ENCODE assay signal across 9 cellular contexts in genomic region chr6:132763269-132763668, GRCh38. TPM values are rescaled to one million over a fixed set of nuclear protein-coding genes. Genes with fewer than 3 reads are reported as not detected.
DNase-seq lines count a peak whose midpoint lies in the region; ATAC-seq and TF ChIP-seq lines count a peak whose summit lies in the region.
"Had no signal": no experiment of that assay in that cellular context is flagged by ENCODE, and none has a peak within 500 bp of the region (broad histone marks: within the 10 kb centered on the region; RNA-seq: fewer than 3 reads in every experiment).

No MANE protein-coding gene starts in this region.

- H3K36me3 Mint-ChIP-seq in CD8-positive, alpha-beta memory T cell, result peaks cover 3 to 26% (median 4%) of the 10 kb centered on the region in 3 donors
- peaks cover 4% of the 10 kb centered on the region for H3K36me3 Mint-ChIP-seq in activated CD8-positive, alpha-beta T cell treated with anti-CD3 and anti-CD28 coated beads for 36 hours (ENCODE audit: low read depth)
- H3K36me3 Mint-ChIP-seq in H9 (ENCODE audit: insufficient read depth in 1 of 3, low read depth in 3 of 3), result no peaks in the 10 kb centered on the region

- H2BK5ac ChIP-seq in mesenchymal stem cell (ENCODE audit: low read depth, low read length, poor library complexity, severe bottlenecking) (no peak overlapping the region), H9 (ENCODE audit: insufficient read length, low read length) (no peak overlapping the region)

- peak overlapping the region; percentile 46 for H3K4me3 ChIP-seq in CD8-positive, alpha-beta memory T cell (ENCODE audit: low read length)
- no peak overlapping the region for H3K4me3 ChIP-seq in mesenchymal stem cell (ENCODE audit: insufficient read depth in 1 of 2, low read depth in 1 of 2, low read length in 2 of 2)

- H3K9ac ChIP-seq in mesenchymal stem cell (ENCODE audit: low read length) (no peak overlapping the region), H9 (ENCODE audit: extremely low read depth, insufficient read length, low read length) (no peak overlapping the region)

- no peak overlapping the region for H3K4me2 ChIP-seq in mesenchymal stem cell (ENCODE audit: low read length, poor library complexity, severe bottlenecking)
- H3K4me2 ChIP-seq in H9 (ENCODE audit: insufficient read depth, insufficient read length, low read length), result no peak overlapping the region

- no peak overlapping the region for H2BK15ac ChIP-seq in mesenchymal stem cell (ENCODE audit: low read depth, poor library complexity, severe bottlenecking)
- no peak overlapping the region for H2BK15ac ChIP-seq in H9 (ENCODE audit: low read depth, low read length)

- H2AFZ ChIP-seq in mesenchymal stem cell (ENCODE audit: low read depth, low read length) (peak overlapping the region; percentile 53), H9 (ENCODE audit: low read length) (no peak overlapping the region)

- H3K4me1 ChIP-seq in CD8-positive, alpha-beta memory T cell (ENCODE audit: insufficient read depth, low read length), result peaks cover 26% of the 10 kb centered on the region
- H3K4me1 ChIP-seq in mesenchymal stem cell (ENCODE audit: control insufficient read depth, insufficient read depth, low read depth, low read length) (peaks cover 8% of the 10 kb centered on the region), H9 (ENCODE audit: insufficient read depth, low read length) (no peaks in the 10 kb centered on the region)

- TF ChIP-seq CTCF in activated CD8-positive, alpha-beta T cell treated with anti-CD3 and anti-CD28 coated beads for 36 hours (IDR thresholded peaks at IDR 0.05), result no peak
- no peak for TF ChIP-seq CTCF in H9 (conservative IDR thresholded peaks at IDR 0.05)

- H3K56ac ChIP-seq in H9 (ENCODE audit: insufficient read length, low read depth, low read length), result no peak overlapping the region

- H3K27me3 ChIP-seq in CD8-positive, alpha-beta memory T cell (ENCODE audit: insufficient read depth, low read length, poor library complexity, severe bottlenecking), result no peaks in the 10 kb centered on the region
- no peaks in the 10 kb centered on the region for H3K27me3 ChIP-seq in mesenchymal stem cell (ENCODE audit: control insufficient read depth in 1 of 2, insufficient read depth in 1 of 2, low read length in 2 of 2)
- no peaks in the 10 kb centered on the region for H3K27me3 ChIP-seq in H9 (ENCODE audit: insufficient read depth, low read length)

- no peak overlapping the region for H3K18ac ChIP-seq in mesenchymal stem cell (ENCODE audit: low read depth in 1 of 2, low read length in 2 of 2)
- H3K18ac ChIP-seq in H9 (ENCODE audit: insufficient read length, low read depth, low read length), result no peak overlapping the region

- CTCF ChIA-PET in CD8-positive, alpha-beta memory T cell (lab: Charles Lee), result interaction anchor here (0.8 to 2.3 kb wide), 9 partner anchors 11 to 250 kb away, joined by 3 to 19 read pairs (median 3); partner anchors contain the start of genes SLC18B1 and STX7
- CTCF ChIA-PET in activated CD8-positive, alpha-beta T cell treated with anti-CD3 and anti-CD28 coated beads for 36 hours (lab: Charles Lee), result interaction anchor here (1.0 to 10.0 kb wide), 11 partner anchors 10 to 484 kb away, joined by 3 to 69 read pairs (median 4); partner anchors contain the start of genes SLC18B1 and STX7

- H3K79me2 ChIP-seq in H9 (ENCODE audit: insufficient read depth, low read length), result no peaks in the 10 kb centered on the region

- whole genome bisulfite sequencing in mesenchymal stem cell, result 73% methylated on average over 2 of the region's 2 CpGs
- WGBS in H9 (ENCODE audit: extremely low coverage, insufficient read length, low lambda C conversion rate), result no CpG with 5 or more reads among the region's 2 CpGs

- H4K91ac ChIP-seq in mesenchymal stem cell (ENCODE audit: low read length), result no peak overlapping the region
- no peak overlapping the region for H4K91ac ChIP-seq in H9 (ENCODE audit: insufficient read length, low read depth, low read length)

- H3K4me1 Mint-ChIP-seq in CD8-positive, alpha-beta memory T cell, result peaks cover 40 to 61% (median 53%) of the 10 kb centered on the region in 3 donors
- peaks cover 44% of the 10 kb centered on the region for H3K4me1 Mint-ChIP-seq in activated CD8-positive, alpha-beta T cell treated with anti-CD3 and anti-CD28 coated beads for 36 hours (ENCODE audit: low read depth)
- H3K4me1 Mint-ChIP-seq in H9, result no peaks in the 10 kb centered on the region; a peak in 1 of 4 replicates

- peak overlapping the region; percentile 34 to 99 (median 86) for H3K27ac Mint-ChIP-seq in CD8-positive, alpha-beta memory T cell
- peak overlapping the region; percentile 82 for H3K27ac Mint-ChIP-seq in activated CD8-positive, alpha-beta T cell treated with anti-CD3 and anti-CD28 coated beads for 36 hours
- peak overlapping the region in 1 of 3 experiments; percentile 78; a peak in 1 of 7 replicates for H3K27ac Mint-ChIP-seq in H9

- H3K4me3 Mint-ChIP-seq in CD8-positive, alpha-beta memory T cell, result peak overlapping the region; percentile 80 to 92 (median 85)
- peak overlapping the region; percentile 73 for H3K4me3 Mint-ChIP-seq in activated CD8-positive, alpha-beta T cell treated with anti-CD3 and anti-CD28 coated beads for 36 hours
- H3K4me3 Mint-ChIP-seq in H9, result no peak overlapping the region

- peak; percentile 18 to 72 (median 55) for DNase-seq in CD8-positive, alpha-beta memory T cell
- DNase-seq in HT1080 (ENCODE audit: low read depth), result peak; percentile 22
- DNase-seq in activated CD8-positive, alpha-beta T cell treated with anti-CD3 and anti-CD28 coated beads for 36 hours, result peak; percentile 76
- DNase-seq in mesenchymal stem cell, result peak; percentile 45
- no peak for DNase-seq in H9
- no peak for DNase-seq in NCI-H774 (lab: John Stamatoyannopoulos, UW)
- DNase-seq in NCI-H524 treated with DMSO at 0.1 percent for 48 hours (lab: John Stamatoyannopoulos, UW), result no peak

- H2AK5ac ChIP-seq in mesenchymal stem cell (ENCODE audit: low read length, severe bottlenecking), result peak overlapping the region; percentile 67
- H2AK5ac ChIP-seq in H9 (ENCODE audit: insufficient read length, low read length), result no peak overlapping the region

- H2BK20ac ChIP-seq in H9 (ENCODE audit: low read depth, low read length, poor library complexity, severe bottlenecking), result no peak overlapping the region

- no peak overlapping the region for H3K4ac ChIP-seq in mesenchymal stem cell (ENCODE audit: low read depth in 1 of 2, low read length in 2 of 2)
- no peak overlapping the region for H3K4ac ChIP-seq in H9 (ENCODE audit: low read depth, low read length)

- no peaks in the 10 kb centered on the region for H3K36me3 ChIP-seq in CD8-positive, alpha-beta memory T cell (ENCODE audit: insufficient read depth, low read length)
- no peaks in the 10 kb centered on the region for H3K36me3 ChIP-seq in mesenchymal stem cell (ENCODE audit: control insufficient read depth in 1 of 2, insufficient read depth in 2 of 2, low read depth in 1 of 2, low read length in 2 of 2)

- no peaks in the 10 kb centered on the region for H4K20me1 ChIP-seq in H9 (ENCODE audit: control insufficient read depth, insufficient read depth, insufficient read length)

- H2BK120ac ChIP-seq in mesenchymal stem cell (ENCODE audit: low read depth, low read length), result no peak overlapping the region
- H2BK120ac ChIP-seq in H9 (ENCODE audit: low read depth, low read length, poor library complexity, severe bottlenecking), result no peak overlapping the region

- POLR2A ChIA-PET in CD8-positive, alpha-beta memory T cell (lab: Charles Lee), result interaction anchor here (0.5 to 3.7 kb wide), 7 partner anchors 12 to 250 kb away, joined by 3 to 21 read pairs (median 6); partner anchors contain the start of genes RPS12 and STX7
- POLR2A ChIA-PET in activated CD8-positive, alpha-beta T cell treated with anti-CD3 and anti-CD28 coated beads for 36 hours (lab: Charles Lee), result interaction anchor here (0.5 to 6.6 kb wide), 6 partner anchors 26 to 93 kb away, joined by 3 to 31 read pairs (median 8); partner anchors contain the start of genes RPS12 and SLC18B1

- no peak overlapping the region for H4K5ac ChIP-seq in H9 (ENCODE audit: insufficient read length, low read depth, low read length)

- H3K27me3 Mint-ChIP-seq in CD8-positive, alpha-beta memory T cell, result no peaks in the 10 kb centered on the region
- no peaks in the 10 kb centered on the region for H3K27me3 Mint-ChIP-seq in activated CD8-positive, alpha-beta T cell treated with anti-CD3 and anti-CD28 coated beads for 36 hours
- no peaks in the 10 kb centered on the region for H3K27me3 Mint-ChIP-seq in H9 (ENCODE audit: low read depth)

- H3K9me3 ChIP-seq in CD8-positive, alpha-beta memory T cell (ENCODE audit: low read length), result no peaks in the 10 kb centered on the region
- H3K9me3 ChIP-seq in mesenchymal stem cell (ENCODE audit: control insufficient read depth, low read length), result no peaks in the 10 kb centered on the region
- no peaks in the 10 kb centered on the region for H3K9me3 ChIP-seq in H9 (ENCODE audit: control insufficient read depth, low read depth, low read length)

- no peak overlapping the region for H3K27ac ChIP-seq in CD8-positive, alpha-beta memory T cell (ENCODE audit: low read depth, low read length)
- H3K27ac ChIP-seq in mesenchymal stem cell (ENCODE audit: low read length, poor library complexity, severe bottlenecking) (peak overlapping the region; percentile 67), H9 (ENCODE audit: insufficient read length, low read depth, low read length) (no peak overlapping the region)

- H3K14ac ChIP-seq in mesenchymal stem cell (ENCODE audit: low read length in 2 of 2), result no peak overlapping the region
- no peak overlapping the region for H3K14ac ChIP-seq in H9 (ENCODE audit: insufficient read depth, low read length)

- H3K79me1 ChIP-seq in mesenchymal stem cell (replicated peaks; ENCODE audit: low read length, poor library complexity, severe bottlenecking) (no peaks in the 10 kb centered on the region), H9 (ENCODE audit: insufficient read depth, low read depth, low read length, poor library complexity, severe bottlenecking) (no peaks in the 10 kb centered on the region)

- no peaks in the 10 kb centered on the region for H3K9me3 Mint-ChIP-seq in CD8-positive, alpha-beta memory T cell
- H3K9me3 Mint-ChIP-seq in activated CD8-positive, alpha-beta T cell treated with anti-CD3 and anti-CD28 coated beads for 36 hours, result no peaks in the 10 kb centered on the region
- H3K9me3 Mint-ChIP-seq in H9, result no peaks in the 10 kb centered on the region; a peak in 1 of 5 replicates

- intact Hi-C loops in activated CD8-positive, alpha-beta T cell treated with anti-CD3 and anti-CD28 coated beads for 36 hours (cut with micrococcal nuclease), result loop anchor here (5.0 kb wide), 1 partner anchor 231 kb away; no protein-coding TSS in a partner anchor

- H4K8ac ChIP-seq in mesenchymal stem cell (ENCODE audit: low read length) (no peak overlapping the region), H9 (replicated peaks; ENCODE audit: insufficient read length, low read depth, low read length) (no peak overlapping the region)

- peak; percentile 94 for ATAC-seq in GM21423 (IDR thresholded peaks at IDR 0.05; ENCODE audit: unreplicated experiment)
- peak; percentile 94 for ATAC-seq in activated CD8-positive, alpha-beta T cell treated with anti-CD3 and anti-CD28 coated beads for 36 hours

- no peak overlapping the region for H3T11ph ChIP-seq in H9 (ENCODE audit: low read length)

- H3K23me2 ChIP-seq in H9 (ENCODE audit: insufficient read length, low read depth, low read length, poor library complexity, severe bottlenecking), result peaks cover 2% of the 10 kb centered on the region

- H3K23ac ChIP-seq in mesenchymal stem cell (ENCODE audit: low read length in 2 of 2) (no peak overlapping the region), H9 (ENCODE audit: insufficient read length, low read depth, low read length) (no peak overlapping the region)

- H2BK12ac ChIP-seq in mesenchymal stem cell (ENCODE audit: low read length in 2 of 2) (no peak overlapping the region), H9 (ENCODE audit: insufficient read length, low read depth, low read length) (no peak overlapping the region)

RNA-seq across cellular contexts. Expression of gene VNN2, which starts 5.6 kb away (rescaled TPM):
- 1 to 10 TPM; 5.1 to 6.0 TPM for total RNA-seq in CD8-positive, alpha-beta memory T cell
- polyA plus RNA-seq in CD8-positive, alpha-beta memory T cell, result 35.8 TPM
- 0.08 and 0.10 TPM in 2 replicates for total RNA-seq in HT1080 (2014; rRNA removed; shearing (Covaris generic))
- 0.15 and 0.33 TPM in 2 replicates for polyA plus RNA-seq in HT1080 (2015; cell fraction: cytosol; rRNA removed)
- polyA plus RNA-seq in HT1080 (2015; cell fraction: nucleus; rRNA removed), result 0.96 TPM in 1 of 2 replicates, not detected in the other
- 10 to 100 TPM; 10.5 to 11.7 TPM for total RNA-seq in activated CD8-positive, alpha-beta T cell treated with anti-CD3 and anti-CD28 coated beads for 36 hours
- 1.4 TPM for polyA plus RNA-seq in mesenchymal stem cell (2013, experiment 1 of 2)
- polyA plus RNA-seq in mesenchymal stem cell (2013, experiment 2 of 2), result 1.1 TPM
- total RNA-seq in H9 (2021), result not detected in 2 replicates
- total RNA-seq: pulmonary artery endothelial cell had no signal

RNA-seq across cellular contexts. Expression of gene SLC18B1, which starts 35.2 kb away (rescaled TPM):
- total RNA-seq in CD8-positive, alpha-beta memory T cell, result 1 to 10 TPM; 7.1 to 7.3 TPM
- polyA plus RNA-seq in CD8-positive, alpha-beta memory T cell, result 14.7 TPM
- total RNA-seq in HT1080 (2014; rRNA removed; shearing (Covaris generic)), result 4.5 and 5.5 TPM in 2 replicates
- polyA plus RNA-seq in HT1080 (2015; cell fraction: cytosol; rRNA removed), result 4.1 and 5.0 TPM in 2 replicates
- polyA plus RNA-seq in HT1080 (2015; cell fraction: nucleus; rRNA removed), result 6.1 and 6.5 TPM in 2 replicates
- total RNA-seq in activated CD8-positive, alpha-beta T cell treated with anti-CD3 and anti-CD28 coated beads for 36 hours, result 1 to 10 TPM; 7.0 to 8.5 TPM
- polyA plus RNA-seq in mesenchymal stem cell (2013, experiment 1 of 2), result 10.4 TPM
- polyA plus RNA-seq in mesenchymal stem cell (2013, experiment 2 of 2), result 10.8 TPM
- 18.1 and 19.8 TPM in 2 replicates for total RNA-seq in H9 (2021)

RNA-seq across cellular contexts. Expression of gene VNN1, which starts 49.4 kb away (rescaled TPM):
- not detected for total RNA-seq in CD8-positive, alpha-beta memory T cell
- not detected for polyA plus RNA-seq in CD8-positive, alpha-beta memory T cell
- 0.05 and 0.27 TPM in 2 replicates for total RNA-seq in HT1080 (2014; rRNA removed; shearing (Covaris generic))
- 0.05 TPM in 2 replicates for polyA plus RNA-seq in HT1080 (2015; cell fraction: cytosol; rRNA removed)
- polyA plus RNA-seq in HT1080 (2015; cell fraction: nucleus; rRNA removed), result 0.45 and 0.64 TPM in 2 replicates
- not detected for total RNA-seq in activated CD8-positive, alpha-beta T cell treated with anti-CD3 and anti-CD28 coated beads for 36 hours
- 0.03 TPM for polyA plus RNA-seq in mesenchymal stem cell (2013, experiment 1 of 2)
- polyA plus RNA-seq in mesenchymal stem cell (2013, experiment 2 of 2), result 0.03 TPM
- total RNA-seq in H9 (2021), result not detected in 2 replicates
- total RNA-seq: pulmonary artery endothelial cell had no signal

RNA-seq across cellular contexts. Expression of gene RPS12, which starts 51.1 kb away (rescaled TPM):
- 1,000 to 10,000 TPM; 1,945 to 2,001 TPM for total RNA-seq in CD8-positive, alpha-beta memory T cell
- 2,302 TPM for polyA plus RNA-seq in CD8-positive, alpha-beta memory T cell
- total RNA-seq in HT1080 (2014; rRNA removed; shearing (Covaris generic)), result 2,136 and 3,212 TPM in 2 replicates
- 4,566 and 5,181 TPM in 2 replicates for polyA plus RNA-seq in HT1080 (2015; cell fraction: cytosol; rRNA removed)
- 872 and 902 TPM in 2 replicates for polyA plus RNA-seq in HT1080 (2015; cell fraction: nucleus; rRNA removed)
- total RNA-seq in activated CD8-positive, alpha-beta T cell treated with anti-CD3 and anti-CD28 coated beads for 36 hours, result 1,000 to 10,000 TPM; 2,058 to 2,107 TPM
- 2,708 TPM for polyA plus RNA-seq in mesenchymal stem cell (2013, experiment 1 of 2)
- 2,617 TPM for polyA plus RNA-seq in mesenchymal stem cell (2013, experiment 2 of 2)
- 1,381 and 1,382 TPM in 2 replicates for total RNA-seq in H9 (2021)

Comparison
In these comparisons a context has a peak if more than half of its experiments do, and no peak if none do; other contexts are left out.
1. DNase-seq: peak in CD8-positive, alpha-beta memory T cell (5 of 5), HT1080 (single experiment), activated CD8-positive, alpha-beta T cell treated with anti-CD3 and anti-CD28 coated beads for 36 hours (single experiment) and mesenchymal stem cell (single experiment); none in H9 (single experiment), NCI-H774 (single experiment) and NCI-H524 treated with DMSO at 0.1 percent for 48 hours (single experiment).
2. H3K4me3 Mint-ChIP-seq: peak in CD8-positive, alpha-beta memory T cell (7 of 7) and activated CD8-positive, alpha-beta T cell treated with anti-CD3 and anti-CD28 coated beads for 36 hours (single experiment); none in H9 (0 of 2).